8 cellular contexts compared by ENCODE assay signal in genomic region chr5:150656191-150657132, GRCh38. TPM values are rescaled to one million over a fixed set of nuclear protein-coding genes. Genes with fewer than 3 reads are reported as not detected.
DNase-seq lines count a peak whose midpoint lies in the region; ATAC-seq and TF ChIP-seq lines count a peak whose summit lies in the region.

No MANE protein-coding gene starts in this region.

- DNase-seq in ELF-1 (ENCODE audit: low read depth, low spot score) = peak; percentile 90
- DNase-seq in activated naive CD8-positive, alpha-beta T cell treated with anti-CD3 and anti-CD28 coated beads, Interleukin-2, amount 50 U/mL, for 16 hours (ENCODE audit: low read depth, low spot score) = peak; percentile 24
- peak; percentile 80 for DNase-seq in hepatic stellate cell (ENCODE audit: low spot score)
- peak; percentile 87 for DNase-seq in sciatic nerve (ENCODE audit: low spot score)
- DNase-seq in GOT3 (lab: John Stamatoyannopoulos, UW) = no peak

- H3K79me2 ChIP-seq in Loucy (ENCODE audit: insufficient read depth, low read length) (no peaks in the 10 kb centered on the region), SU-DHL-6 (ENCODE audit: insufficient read depth, low read length) (no peaks in the 10 kb centered on the region)

- H3K9ac ChIP-seq in Loucy (ENCODE audit: low read depth, low read length, poor library complexity, severe bottlenecking) = peak overlapping the region; percentile 82
- peak overlapping the region; percentile 70 for H3K9ac ChIP-seq in SU-DHL-6 (ENCODE audit: low read length)

- peak overlapping the region; percentile 75 for H3K4me3 ChIP-seq in Loucy (ENCODE audit: low read length, poor library complexity, severe bottlenecking)
- H3K4me3 ChIP-seq in SU-DHL-6 (ENCODE audit: insufficient read depth, low read length, poor library complexity, severe bottlenecking) = peak overlapping the region; percentile 53

- ATAC-seq in GM21737 (IDR thresholded peaks at IDR 0.05; ENCODE audit: unreplicated experiment) = peak; percentile 81
- ATAC-seq in sciatic nerve = peak; percentile 44

- H4K20me1 ChIP-seq in Loucy (ENCODE audit: insufficient read depth, low read length, poor library complexity, severe bottlenecking) (no peaks in the 10 kb centered on the region), SU-DHL-6 (ENCODE audit: low read depth, low read length) (no peaks in the 10 kb centered on the region)

- H2AFZ ChIP-seq in Loucy (ENCODE audit: low read length) (peak overlapping the region; percentile 94), SU-DHL-6 (ENCODE audit: low read depth, low read length, severe bottlenecking) (peak overlapping the region; percentile 97)

- H3K36me3 ChIP-seq in Loucy (ENCODE audit: insufficient read depth, low read length) (no peaks in the 10 kb centered on the region), SU-DHL-6 (ENCODE audit: low read length) (no peaks in the 10 kb centered on the region)

- H3F3A ChIP-seq in Loucy (ENCODE audit: low read depth) (no peaks in the 10 kb centered on the region), SU-DHL-6 (ENCODE audit: insufficient read depth) (no peaks in the 10 kb centered on the region)

- H3K27ac ChIP-seq in SU-DHL-6 (ENCODE audit: low read depth, low read length) = no peak overlapping the region

- no peaks in the 10 kb centered on the region for H3K27me3 ChIP-seq in Loucy (ENCODE audit: insufficient read depth, low read length, poor library complexity, severe bottlenecking)
- no peaks in the 10 kb centered on the region for H3K27me3 ChIP-seq in SU-DHL-6 (ENCODE audit: low read length)

- H3K9me2 ChIP-seq in Loucy (replicated peaks; ENCODE audit: low read depth, low read length) (no peaks in the 10 kb centered on the region), SU-DHL-6 (replicated peaks; ENCODE audit: insufficient read depth, low read length) (no peaks in the 10 kb centered on the region)

- H3K9me3 ChIP-seq in Loucy (ENCODE audit: insufficient read depth, low read depth, low read length) (no peaks in the 10 kb centered on the region), SU-DHL-6 (ENCODE audit: insufficient read depth, low read length) (no peaks in the 10 kb centered on the region)

- peak; percentile 36; the same call in 1 of the 2 replicates for TF ChIP-seq CTCF in Loucy (conservative IDR thresholded peaks at IDR 0.05; ENCODE audit: low read length)
- TF ChIP-seq CTCF in SU-DHL-6 (IDR thresholded peaks at IDR 0.05; ENCODE audit: insufficient read depth, low read length, poor library complexity, severe bottlenecking) = no peak

- H3K4me2 ChIP-seq in Loucy (ENCODE audit: low read depth, low read length, poor library complexity, severe bottlenecking) = peak overlapping the region; percentile 84
- peak overlapping the region; percentile 63 for H3K4me2 ChIP-seq in SU-DHL-6 (ENCODE audit: low read depth, low read length, poor library complexity, severe bottlenecking)

- intact Hi-C loops in sciatic nerve (cut with DNase I) = loop anchor here (2.0 kb wide), 1 partner anchor 98 kb away; no protein-coding TSS in a partner anchor

- H3K4me1 ChIP-seq in Loucy (ENCODE audit: insufficient read depth, low read length, poor library complexity, severe bottlenecking) = peaks cover 12% of the 10 kb centered on the region

RNA-seq across cellular contexts. Expression of gene MYOZ3, which starts 4.6 kb away (rescaled TPM):
- 17.9 TPM for total RNA-seq in sciatic nerve

RNA-seq across cellular contexts. Expression of gene SYNPO, which starts 16.0 kb away (rescaled TPM):
- 179 TPM for total RNA-seq in sciatic nerve

RNA-seq across cellular contexts. Expression of gene RBM22, which starts 44.4 kb away (rescaled TPM):
- 49.0 TPM for total RNA-seq in sciatic nerve
